ENCODE assay signal across 11 cellular contexts in genomic region chr11:59063996-59064727, GRCh38. TPM values are rescaled to one million over a fixed set of nuclear protein-coding genes. Genes with fewer than 3 reads are reported as not detected.
DNase-seq lines count a peak whose midpoint lies in the region; ATAC-seq and TF ChIP-seq lines count a peak whose summit lies in the region.
"Not testable (repeated sequence)": the region's sequence is repeated elsewhere in the genome, so short reads cannot be mapped to it uniquely, and the experiment has no call there.
"Had no signal": no experiment of that assay in that cellular context is flagged by ENCODE, and none has a peak within 500 bp of the region (broad histone marks: within the 10 kb centered on the region; RNA-seq: fewer than 3 reads in every experiment).

No MANE protein-coding gene starts in this region.

- in situ Hi-C loops in GM13976 (cut with MboI; ENCODE audit: low sequenced_read_pairs, unreplicated experiment), result loop anchor here (25.0 kb wide), 1 partner anchor 402 kb away; no protein-coding TSS in a partner anchor

- not testable (repeated sequence) for H3K9me3 Mint-ChIP-seq in activated T-cell treated with anti-CD3 and anti-CD28 coated beads, Interleukin-2, amount 50 U/mL, for 72 hours

- not testable (repeated sequence) for H3K36me3 Mint-ChIP-seq in activated T-cell treated with anti-CD3 and anti-CD28 coated beads, Interleukin-2, amount 50 U/mL, for 72 hours (ENCODE audit: insufficient read depth in 2 of 2)

- DNase-seq in GM13976 (ENCODE audit: low spot score), result peak; percentile 26
- not testable (repeated sequence) for DNase-seq in activated T-cell treated with anti-CD3 and anti-CD28 coated beads, Interleukin-2, amount 50 U/mL, for 72 hours

- not testable (repeated sequence) for TF ChIP-seq CTCF in GM13976 (IDR thresholded peaks at IDR 0.05; ENCODE audit: borderline replicate concordance, control extremely low read depth, extremely low read depth, insufficient read depth, missing control alignments)

- not testable (repeated sequence) for H3K4me3 Mint-ChIP-seq in activated T-cell treated with anti-CD3 and anti-CD28 coated beads, Interleukin-2, amount 50 U/mL, for 72 hours

- H3K27ac Mint-ChIP-seq in activated T-cell treated with anti-CD3 and anti-CD28 coated beads, Interleukin-2, amount 50 U/mL, for 72 hours, result not testable (repeated sequence)

- H3K27me3 Mint-ChIP-seq in activated T-cell treated with anti-CD3 and anti-CD28 coated beads, Interleukin-2, amount 50 U/mL, for 72 hours (ENCODE audit: low read depth), result peaks cover 46% of the 10 kb centered on the region

- not testable (repeated sequence) for H3K4me1 Mint-ChIP-seq in activated T-cell treated with anti-CD3 and anti-CD28 coated beads, Interleukin-2, amount 50 U/mL, for 72 hours (ENCODE audit: low read depth)

- ATAC-seq in GM18909 (IDR thresholded peaks at IDR 0.05; ENCODE audit: poor library complexity, unreplicated experiment) (peak; percentile 65), GM21360 (IDR thresholded peaks at IDR 0.05; ENCODE audit: unreplicated experiment) (peak; percentile 59), HG02571 (IDR thresholded peaks at IDR 0.05; ENCODE audit: unreplicated experiment) (peak; percentile 81), HG03060 (IDR thresholded peaks at IDR 0.05; ENCODE audit: low read depth, unreplicated experiment) (peak; percentile 58), HG03565 (IDR thresholded peaks at IDR 0.05; ENCODE audit: unreplicated experiment) (peak; percentile 55)
- ATAC-seq in activated T-cell treated with anti-CD3 and anti-CD28 coated beads, Interleukin-2, amount 50 U/mL, for 72 hours (replicated peaks in 1 of 2), result peak; percentile 43 to 54

RNA-seq across cellular contexts. Expression of gene GLYATL1B, which starts 21.9 kb away (rescaled TPM):
- total RNA-seq in activated T-cell treated with anti-CD3 and anti-CD28 coated beads, Interleukin-2, amount 50 U/mL, for 72 hours, result not detected
- total RNA-seq: A673; Caco-2; H9; T-helper 2 cell treated with Interferon-gamma antibody and Interleukin-4, amounts not matched to agents 100 ng/mL and 5 ng/mL, for 36 hours had no signal

RNA-seq across cellular contexts. Expression of gene FAM111B, which starts 42.9 kb away (rescaled TPM):
- 1 to 10 TPM; 7.4 to 9.1 TPM for total RNA-seq in activated T-cell treated with anti-CD3 and anti-CD28 coated beads, Interleukin-2, amount 50 U/mL, for 72 hours
